Comparison of ENCODE assay signal across 1 cellular context in the genomic region with DNA sequence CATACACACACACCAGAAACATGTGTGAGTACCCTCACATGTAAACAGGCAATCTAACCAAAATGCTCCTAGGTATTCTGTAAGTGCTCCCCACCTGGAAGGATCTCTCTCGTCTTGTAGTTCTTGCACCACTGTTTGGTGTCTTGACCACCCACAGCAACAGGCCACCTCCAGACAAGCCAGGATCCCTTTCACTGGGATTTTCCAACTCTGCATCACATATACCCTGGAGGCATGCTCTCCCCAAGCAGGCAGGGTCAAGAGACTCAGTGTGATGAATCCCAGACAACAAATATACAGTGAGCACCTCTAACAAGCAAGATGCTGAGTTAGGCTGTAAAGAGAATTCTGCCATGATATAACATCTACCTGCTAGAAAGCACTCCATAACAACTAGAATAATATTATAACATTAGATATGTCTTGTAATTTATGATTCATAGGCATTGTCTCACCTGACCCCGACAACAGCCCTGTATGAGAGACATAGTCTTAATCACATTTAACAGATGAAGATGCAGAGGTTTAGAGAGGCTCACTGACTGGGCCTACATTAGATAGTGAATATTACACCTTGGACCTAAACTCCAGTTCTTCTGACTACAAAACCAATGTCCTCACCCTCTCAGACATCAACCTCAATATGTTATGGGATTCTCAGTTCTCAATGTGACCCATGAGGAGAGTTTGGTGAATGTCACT.
TF ChIP-seq lines count a peak whose summit lies in the region.

No MANE protein-coding gene starts in this region.

TF ChIP-seq in H1, 55 proteins besides CTCF, POLR2A, EP300 and RAD21:
- TF ChIP-seq E2F6 (IDR thresholded peaks at IDR 0.05) = no peak
- no peak for TF ChIP-seq HDAC6 (IDR thresholded peaks at IDR 0.05; ENCODE audit: low read depth, low read length)
- no peak for TF ChIP-seq ZNF274 (IDR thresholded peaks at IDR 0.05; ENCODE audit: borderline replicate concordance, extremely low read depth, low read length)
- no peak for TF ChIP-seq ASH2L (IDR thresholded peaks at IDR 0.05; ENCODE audit: low read length)
- TF ChIP-seq POLR2AphosphoS5 (IDR thresholded peaks at IDR 0.05; ENCODE audit: low read depth, low read length) = no peak
- TF ChIP-seq BACH1 (IDR thresholded peaks at IDR 0.05; ENCODE audit: low read length) = no peak
- no peak for TF ChIP-seq CBX5 (IDR thresholded peaks at IDR 0.05; ENCODE audit: low read depth, low read length)
- no peak for TF ChIP-seq RBBP5 (IDR thresholded peaks at IDR 0.05; ENCODE audit: borderline replicate concordance, low read depth, low read length)
- TF ChIP-seq CHD1 (IDR thresholded peaks at IDR 0.05; ENCODE audit: low read depth, low read length) = no peak
- TF ChIP-seq TAF7 (optimal IDR thresholded peaks at IDR 0.05; ENCODE audit: borderline replicate concordance, low read depth, low read length) = no peak
